17 cellular contexts compared by ENCODE assay signal in the genomic region with DNA sequence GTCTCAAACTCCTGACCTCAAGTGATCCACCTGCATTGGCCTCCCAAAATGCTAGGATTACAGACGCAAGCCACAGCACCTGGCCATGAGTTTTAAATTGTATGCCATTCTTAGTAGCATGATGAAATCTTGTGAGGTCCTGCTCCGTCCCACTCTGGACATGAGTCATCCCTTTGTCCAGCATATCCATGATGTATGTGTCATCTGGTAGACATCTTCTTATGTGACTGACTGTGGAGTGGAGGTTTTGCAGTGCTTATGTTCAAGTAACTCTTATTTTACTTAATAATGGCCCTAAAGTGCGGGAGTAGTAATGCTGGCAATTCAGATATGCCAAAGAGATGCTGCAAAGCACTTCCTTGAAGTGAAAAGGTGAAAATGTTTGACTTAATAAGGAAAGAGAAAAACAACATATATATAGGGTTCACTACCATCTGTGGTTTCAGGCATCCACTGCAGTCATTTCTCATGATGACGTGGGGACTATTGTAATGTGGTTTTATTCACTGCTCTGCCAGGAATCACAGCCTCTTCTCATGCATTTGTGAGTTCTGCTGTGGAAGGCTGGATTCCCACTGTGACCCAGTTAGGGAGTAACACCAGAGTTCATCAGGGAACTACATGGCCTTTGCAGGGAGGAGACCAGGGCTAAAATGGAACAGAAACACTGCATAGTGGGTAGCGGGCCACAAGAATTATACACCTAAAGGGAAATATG.
DNase-seq lines count a peak whose midpoint lies in the region; ATAC-seq and TF ChIP-seq lines count a peak whose summit lies in the region.
"Had no signal": no experiment of that assay in that cellular context is flagged by ENCODE, and none has a peak within 500 bp of the region (broad histone marks: within the 10 kb centered on the region; RNA-seq: fewer than 3 reads in every experiment).

No MANE protein-coding gene starts in this region.

- H3K36me3 ChIP-seq in esophagus muscularis mucosa: no peaks in the 10 kb centered on the region
- H3K36me3 ChIP-seq: upper lobe of left lung had no signal

- H3K27ac Mint-ChIP-seq in natural killer cell treated with Interleukin-12 subunit alpha and Interleukin-12 subunit beta and Interleukin-15 and Interleukin-18, amount 100 ng/mL, for 72 hours: no peak overlapping the region
- H3K27ac Mint-ChIP-seq in activated CD4-positive, alpha-beta memory T cell treated with anti-CD3 and anti-CD28 coated beads, Interleukin-2, amount 10 ng/mL, durations not matched to agents 7 days and 5 days: no peak overlapping the region
- H3K27ac Mint-ChIP-seq: CD4-positive, alpha-beta T cell; effector memory CD8-positive, alpha-beta T cell; immature natural killer cell had no signal

- H3K9me3 ChIP-seq in esophagus muscularis mucosa: no peaks in the 10 kb centered on the region
- H3K9me3 ChIP-seq: upper lobe of left lung had no signal

- WGBS in esophagus muscularis mucosa: 79% methylated on average over 5 of the region's 5 CpGs

- no peak for TF ChIP-seq EP300 in esophagus muscularis mucosa (IDR thresholded peaks at IDR 0.05)

- H3K27me3 ChIP-seq in esophagus muscularis mucosa: no peaks in the 10 kb centered on the region
- H3K27me3 ChIP-seq: upper lobe of left lung had no signal

- no peak overlapping the region for H3K4me3 ChIP-seq in esophagus muscularis mucosa
- H3K4me3 ChIP-seq: upper lobe of left lung had no signal

- TF ChIP-seq CTCF in esophagus muscularis mucosa (IDR thresholded peaks at IDR 0.05): no peak

- intact Hi-C loops in esophagus muscularis mucosa (cut with DNase I): no loop called here

- CTCF ChIA-PET in activated CD4-positive, alpha-beta memory T cell treated with anti-CD3 and anti-CD28 coated beads, Interleukin-2, amount 10 ng/mL, durations not matched to agents 7 days and 5 days (lab: Charles Lee): no interaction called here

- no peak for TF ChIP-seq POLR2A in esophagus muscularis mucosa (IDR thresholded peaks at IDR 0.05; ENCODE audit: low read depth)

- no peak overlapping the region for H3K27ac ChIP-seq in esophagus muscularis mucosa (replicated peaks in 1 of 4)
- H3K27ac ChIP-seq: upper lobe of left lung had no signal

- H3K4me1 ChIP-seq in esophagus muscularis mucosa: no peaks in the 10 kb centered on the region
- H3K4me1 ChIP-seq: upper lobe of left lung had no signal

- POLR2A ChIA-PET in activated CD4-positive, alpha-beta memory T cell treated with anti-CD3 and anti-CD28 coated beads, Interleukin-2, amount 10 ng/mL, durations not matched to agents 7 days and 5 days (lab: Charles Lee): no interaction called here

- DNase-seq in AG20443 (ENCODE audit: low spot score) (peak; percentile 78), HT1080 (ENCODE audit: low read depth) (peak; percentile 94), astrocyte of the hippocampus (ENCODE audit: low read depth, low spot score) (peak; percentile 84), iris pigment epithelial cell (ENCODE audit: low read depth) (peak; percentile 65), esophagus muscularis mucosa (ENCODE audit: extremely low spot score) (no peak)
- DNase-seq in activated CD8-positive, alpha-beta memory T cell treated with anti-CD3 and anti-CD28 coated beads, Interleukin-2, amount 50 U/mL, for 48 hours: no peak
- no peak for DNase-seq in natural killer cell treated with Interleukin-12 subunit alpha and Interleukin-12 subunit beta and Interleukin-15 and Interleukin-18, amount 100 ng/mL, for 72 hours (ENCODE audit: low spot score)
- no peak for DNase-seq in activated CD4-positive, alpha-beta memory T cell treated with anti-CD3 and anti-CD28 coated beads, Interleukin-2, amount 10 ng/mL, durations not matched to agents 7 days and 5 days
- DNase-seq: activated CD4-positive, alpha-beta T cell treated with anti-CD3 and anti-CD28 coated beads, Interleukin-2, amount 50 U/mL, for 48 hours; activated naive CD4-positive, alpha-beta T cell treated with anti-CD3 and anti-CD28 coated beads, Interleukin-2, amount 50 U/mL, for 16 hours; CD4-positive, alpha-beta T cell; effector memory CD8-positive, alpha-beta T cell; H7; immature natural killer cell; NCI-H748 treated with DMSO at 0.1 percent for 48 hours; upper lobe of left lung had no signal

- peaks cover 0 to 6% of the 10 kb centered on the region in 2 donors for H3K4me1 Mint-ChIP-seq in natural killer cell treated with Interleukin-12 subunit alpha and Interleukin-12 subunit beta and Interleukin-15 and Interleukin-18, amount 100 ng/mL, for 72 hours (ENCODE audit: low read depth in 2 of 2)
- H3K4me1 Mint-ChIP-seq in activated CD4-positive, alpha-beta memory T cell treated with anti-CD3 and anti-CD28 coated beads, Interleukin-2, amount 10 ng/mL, durations not matched to agents 7 days and 5 days: no peaks in the 10 kb centered on the region

- H3K27me3 Mint-ChIP-seq in natural killer cell treated with Interleukin-12 subunit alpha and Interleukin-12 subunit beta and Interleukin-15 and Interleukin-18, amount 100 ng/mL, for 72 hours: no peaks in the 10 kb centered on the region
- H3K27me3 Mint-ChIP-seq in activated CD4-positive, alpha-beta memory T cell treated with anti-CD3 and anti-CD28 coated beads, Interleukin-2, amount 10 ng/mL, durations not matched to agents 7 days and 5 days: peaks cover 2% of the 10 kb centered on the region
- H3K27me3 Mint-ChIP-seq: CD4-positive, alpha-beta T cell; effector memory CD8-positive, alpha-beta T cell had no signal

- H3K4me3 Mint-ChIP-seq in natural killer cell treated with Interleukin-12 subunit alpha and Interleukin-12 subunit beta and Interleukin-15 and Interleukin-18, amount 100 ng/mL, for 72 hours: no peak overlapping the region
- no peak overlapping the region for H3K4me3 Mint-ChIP-seq in activated CD4-positive, alpha-beta memory T cell treated with anti-CD3 and anti-CD28 coated beads, Interleukin-2, amount 10 ng/mL, durations not matched to agents 7 days and 5 days
- H3K4me3 Mint-ChIP-seq: CD4-positive, alpha-beta T cell; effector memory CD8-positive, alpha-beta T cell; immature natural killer cell had no signal

- no peak for ATAC-seq in natural killer cell treated with Interleukin-12 subunit alpha and Interleukin-12 subunit beta and Interleukin-15 and Interleukin-18, amount 100 ng/mL, for 72 hours
- ATAC-seq: effector memory CD8-positive, alpha-beta T cell; sciatic nerve had no signal

- H3K36me3 Mint-ChIP-seq in natural killer cell treated with Interleukin-12 subunit alpha and Interleukin-12 subunit beta and Interleukin-15 and Interleukin-18, amount 100 ng/mL, for 72 hours: no peaks in the 10 kb centered on the region
- H3K36me3 Mint-ChIP-seq in activated CD4-positive, alpha-beta memory T cell treated with anti-CD3 and anti-CD28 coated beads, Interleukin-2, amount 10 ng/mL, durations not matched to agents 7 days and 5 days (ENCODE audit: low read depth): no peaks in the 10 kb centered on the region
- H3K36me3 Mint-ChIP-seq: immature natural killer cell had no signal

- no peaks in the 10 kb centered on the region for H3K9me3 Mint-ChIP-seq in natural killer cell treated with Interleukin-12 subunit alpha and Interleukin-12 subunit beta and Interleukin-15 and Interleukin-18, amount 100 ng/mL, for 72 hours
- H3K9me3 Mint-ChIP-seq in activated CD4-positive, alpha-beta memory T cell treated with anti-CD3 and anti-CD28 coated beads, Interleukin-2, amount 10 ng/mL, durations not matched to agents 7 days and 5 days: no peaks in the 10 kb centered on the region
- H3K9me3 Mint-ChIP-seq: CD4-positive, alpha-beta T cell; effector memory CD8-positive, alpha-beta T cell had no signal

Comparison
In these comparisons a context has a peak if more than half of its experiments do, and no peak if none do; other contexts are left out.
1. DNase-seq: peak in AG20443 (single experiment), HT1080 (single experiment), astrocyte of the hippocampus (single experiment) and iris pigment epithelial cell (single experiment); none in activated CD8-positive, alpha-beta memory T cell treated with anti-CD3 and anti-CD28 coated beads, Interleukin-2, amount 50 U/mL, for 48 hours (single experiment), natural killer cell treated with Interleukin-12 subunit alpha and Interleukin-12 subunit beta and Interleukin-15 and Interleukin-18, amount 100 ng/mL, for 72 hours (single experiment), esophagus muscularis mucosa (single experiment) and activated CD4-positive, alpha-beta memory T cell treated with anti-CD3 and anti-CD28 coated beads, Interleukin-2, amount 10 ng/mL, durations not matched to agents 7 days and 5 days (single experiment).